In genomic region chr3:153087595-153088566, GRCh38 we compare ENCODE assay signal across 16 cellular contexts.
DNase-seq lines count a peak whose midpoint lies in the region; ATAC-seq and TF ChIP-seq lines count a peak whose summit lies in the region.
"Had no signal": no experiment of that assay in that cellular context is flagged by ENCODE, and none has a peak within 500 bp of the region (broad histone marks: within the 10 kb centered on the region; RNA-seq: fewer than 3 reads in every experiment).

No MANE protein-coding gene starts in this region.

- TF ChIP-seq POLR2A in IMR-90 (IDR thresholded peaks at IDR 0.05; ENCODE audit: low read depth, low read length) (no peak), Peyer's patch (IDR thresholded peaks at IDR 0.05) (no peak), adrenal gland (IDR thresholded peaks at IDR 0.05) (no peak)

- 88% methylated on average over 5 of the region's 7 CpGs; no CpG with 5 or more reads in 1 of the 2 experiments for WGBS in IMR-90 (ENCODE audit: extremely low coverage in 2 of 2, insufficient read length in 1 of 2), 2 experiments
- WGBS in adrenal gland, 4 donors, result 74 to 76% (median 75%) methylated on average over 7 of the region's 7 CpGs

- H3K27me3 ChIP-seq in BJ (ENCODE audit: control insufficient read depth, insufficient read depth, low read length), result no peaks in the 10 kb centered on the region
- peaks cover 2% of the 10 kb centered on the region; the same call in 1 of the 2 replicates for H3K27me3 ChIP-seq in IMR-90 (ENCODE audit: control insufficient read depth, insufficient read depth, low read length)
- no peaks in the 10 kb centered on the region for H3K27me3 ChIP-seq in Peyer's patch
- H3K27me3 ChIP-seq in adrenal gland, result no peaks in the 10 kb centered on the region
- H3K27me3 ChIP-seq: left lung, sigmoid colon had no signal

- POLR2A ChIA-PET in BJ (lab: Charles Lee), result no interaction called here
- POLR2A ChIA-PET in IMR-90 (lab: Charles Lee; ENCODE audit: unreplicated experiment), result no interaction called here

- no peak for TF ChIP-seq CTCF in BJ (IDR thresholded peaks at IDR 0.05; ENCODE audit: insufficient read depth, low read depth, low read length)
- no peak for TF ChIP-seq CTCF in IMR-90 (conservative IDR thresholded peaks at IDR 0.05; ENCODE audit: low read depth, low read length)
- no peak for TF ChIP-seq CTCF in choroid plexus epithelial cell (conservative IDR thresholded peaks at IDR 0.05; ENCODE audit: low read depth, low read length)
- no peak for TF ChIP-seq CTCF in Peyer's patch (IDR thresholded peaks at IDR 0.05)
- no peak for TF ChIP-seq CTCF in adrenal gland (IDR thresholded peaks at IDR 0.05)

- BruUV-seq in IMR-90 (replicated peaks; lab: Mats Ljungman, UMichigan), result no TSS peak

- H2BK5ac ChIP-seq in IMR-90 (ENCODE audit: low read depth, low read length, poor library complexity, severe bottlenecking), result no peak overlapping the region

- H2BK15ac ChIP-seq in IMR-90 (ENCODE audit: low read depth, low read length), result no peak overlapping the region

- no peak for TF ChIP-seq RAD21 in IMR-90 (IDR thresholded peaks at IDR 0.05; ENCODE audit: low read length)

- no peaks in the 10 kb centered on the region for H3K79me1 ChIP-seq in IMR-90 (ENCODE audit: low read depth in 1 of 2, low read length in 2 of 2)

- H3K9ac ChIP-seq in IMR-90 (ENCODE audit: low read depth, low read length), result no peak overlapping the region

- H3K9me1 ChIP-seq in IMR-90 (ENCODE audit: insufficient read depth, low read length), result no peaks in the 10 kb centered on the region

- no peak overlapping the region for H2AFZ ChIP-seq in IMR-90 (replicated peaks; ENCODE audit: low read length, poor library complexity)

- no peak overlapping the region for H4K91ac ChIP-seq in IMR-90 (ENCODE audit: insufficient read depth, low read depth, low read length)

- intact Hi-C loops in IMR-90 (cut with micrococcal nuclease), result no loop called here
- intact Hi-C loops in adrenal gland (cut with DNase I), result no loop called here

- H3K4ac ChIP-seq in IMR-90 (ENCODE audit: low read depth, low read length), result no peak overlapping the region

- H2AK5ac ChIP-seq in IMR-90 (ENCODE audit: low read depth, low read length), result no peak overlapping the region

- in situ Hi-C loops in IMR-90 (cut with MboI; ENCODE audit: low sequenced_read_pairs), result no loop called here

- H3K4me3 ChIP-seq in BJ (ENCODE audit: low read depth, low read length) (no peak overlapping the region), IMR-90 (ENCODE audit: insufficient read depth, low read depth, low read length) (no peak overlapping the region), choroid plexus epithelial cell (ENCODE audit: low read depth, low read length) (no peak overlapping the region), Peyer's patch (no peak overlapping the region), adrenal gland (no peak overlapping the region)
- H3K4me3 ChIP-seq: left lung, sigmoid colon had no signal

- no peak overlapping the region for H2AK9ac ChIP-seq in IMR-90 (replicated peaks; ENCODE audit: low read depth, low read length, poor library complexity)

- H3K14ac ChIP-seq in IMR-90 (replicated peaks; ENCODE audit: low read depth, low read length), result no peak overlapping the region

- H3K4me2 ChIP-seq in IMR-90 (ENCODE audit: low read depth, low read length), result no peak overlapping the region

- H3K18ac ChIP-seq in IMR-90 (ENCODE audit: low read depth, low read length), result no peak overlapping the region

- H2BK120ac ChIP-seq in IMR-90 (ENCODE audit: low read depth, low read length), result no peak overlapping the region

- no peak overlapping the region for H2BK20ac ChIP-seq in IMR-90 (ENCODE audit: low read depth, low read length)

- H3K9me3 ChIP-seq in IMR-90 (ENCODE audit: control insufficient read depth, insufficient read depth, low read length) (no peaks in the 10 kb centered on the region), Peyer's patch (no peaks in the 10 kb centered on the region), adrenal gland (replicated peaks in 1 of 3) (no peaks in the 10 kb centered on the region)
- H3K9me3 ChIP-seq: left lung, sigmoid colon had no signal

- CTCF ChIA-PET in BJ (lab: Yijun Ruan, JAX) (interaction anchor here (1.0 kb wide), 1 partner anchor 21 kb away, joined by 3 read pairs; no protein-coding TSS in a partner anchor), IMR-90 (lab: Yijun Ruan, JAX) (no interaction called here)

- H3K27ac ChIP-seq in IMR-90 (ENCODE audit: insufficient read depth, low read length) (no peak overlapping the region), Peyer's patch (no peak overlapping the region), adrenal gland (no peak overlapping the region)
- H3K27ac ChIP-seq: left lung, sigmoid colon had no signal

- H4K8ac ChIP-seq in IMR-90 (ENCODE audit: low read depth in 2 of 2, low read length in 2 of 2), result no peak overlapping the region

- H3K56ac ChIP-seq in IMR-90 (ENCODE audit: extremely low read depth, insufficient read depth, low read length), result no peak overlapping the region

- peak; percentile 90 for DNase-seq in BJ (ENCODE audit: low read depth)
- DNase-seq in IMR-90, result peak; percentile 89
- DNase-seq in choroid plexus epithelial cell (ENCODE audit: low read depth), result peak; percentile 81
- DNase-seq in iris pigment epithelial cell (ENCODE audit: low read depth), result peak; percentile 48
- no peak for DNase-seq in nucleus accumbens (lab: John Stamatoyannopoulos, UW)
- no peak for DNase-seq in Peyer's patch
- no peak for DNase-seq in adrenal gland
- DNase-seq in COR-L47 (lab: John Stamatoyannopoulos, UW), result no peak
- DNase-seq: activated CD4-positive, CD25-positive, alpha-beta regulatory T cell treated with anti-CD3 and anti-CD28 coated beads, Interleukin-2, amount 50 U/mL, for 72 hours; activated naive CD8-positive, alpha-beta T cell treated with anti-CD3 and anti-CD28 coated beads, Interleukin-2, amount 50 U/mL, for 24 hours; cortex of kidney; left lung; NCI-H2081 treated with DMSO at 0.1 percent for 48 hours; nephron progenitor cell; sigmoid colon; stimulated activated naive CD8-positive, alpha-beta T cell treated with anti-CD3 and anti-CD28 coated beads, Interleukin-15, Interleukin-2, amounts not matched to agents 100 U/mL and 50 U/mL, for 24 hours had no signal

- no peak overlapping the region for H4K5ac ChIP-seq in IMR-90 (ENCODE audit: low read depth, low read length)

- H3K36me3 ChIP-seq in BJ (ENCODE audit: control insufficient read depth, insufficient read depth, low read length) (no peaks in the 10 kb centered on the region), IMR-90 (ENCODE audit: control insufficient read depth, insufficient read depth, low read length) (no peaks in the 10 kb centered on the region), Peyer's patch (no peaks in the 10 kb centered on the region), adrenal gland (replicated peaks in 1 of 2) (no peaks in the 10 kb centered on the region)
- H3K36me3 ChIP-seq: left lung, sigmoid colon had no signal

- no peak for ATAC-seq in IMR-90 (ENCODE audit: low read depth)
- ATAC-seq: activated naive CD8-positive, alpha-beta T cell treated with anti-CD3 and anti-CD28 coated beads, Interleukin-2, amount 50 U/mL, for 24 hours; left lung; stimulated activated naive CD8-positive, alpha-beta T cell treated with anti-CD3 and anti-CD28 coated beads, Interleukin-15, Interleukin-2, amounts not matched to agents 100 U/mL and 50 U/mL, for 24 hours had no signal

- dilution Hi-C loops in IMR-90 (cut with HindIII; ENCODE audit: low sequenced_read_pairs, unreplicated experiment), result no loop called here

- no peaks in the 10 kb centered on the region for H3K4me1 ChIP-seq in IMR-90 (ENCODE audit: control insufficient read depth, insufficient read depth, low read length)
- H3K4me1 ChIP-seq in Peyer's patch, result no peaks in the 10 kb centered on the region
- no peaks in the 10 kb centered on the region for H3K4me1 ChIP-seq in adrenal gland (replicated peaks in 1 of 2)
- H3K4me1 ChIP-seq: left lung, sigmoid colon had no signal

- no peak overlapping the region for H3K23ac ChIP-seq in IMR-90 (ENCODE audit: low read depth, low read length)

- no peaks in the 10 kb centered on the region for H4K20me1 ChIP-seq in IMR-90 (ENCODE audit: insufficient read depth, low read length)

TF ChIP-seq in IMR-90, 13 proteins besides CTCF, POLR2A, EP300 and RAD21:
- TF ChIP-seq MAZ (IDR thresholded peaks at IDR 0.05; ENCODE audit: borderline replicate concordance, low read depth, low read length) (no peak), FOS (IDR thresholded peaks at IDR 0.05; ENCODE audit: low read depth, low read length) (no peak), NFE2L2 (IDR thresholded peaks at IDR 0.05; ENCODE audit: low read depth, low read length) (no peak), BHLHE40 (IDR thresholded peaks at IDR 0.05; ENCODE audit: low read depth, low read length) (no peak), RFX5 (IDR thresholded peaks at IDR 0.05; ENCODE audit: low read depth, low read length) (no peak), MXI1 (IDR thresholded peaks at IDR 0.05; ENCODE audit: borderline replicate concordance, low read depth, low read length) (no peak), RCOR1 (IDR thresholded peaks at IDR 0.05; ENCODE audit: insufficient replicate concordance, low read length) (no peak), MAFK (IDR thresholded peaks at IDR 0.05; ENCODE audit: low read depth, low read length) (no peak), SMC3 (IDR thresholded peaks at IDR 0.05; ENCODE audit: low read depth, low read length) (no peak), CHD1 (IDR thresholded peaks at IDR 0.05; ENCODE audit: low read depth, low read length) (no peak), CEBPB (IDR thresholded peaks at IDR 0.05; ENCODE audit: low read depth, low read length) (no peak)
- TF ChIP-seq, protein P1, sequence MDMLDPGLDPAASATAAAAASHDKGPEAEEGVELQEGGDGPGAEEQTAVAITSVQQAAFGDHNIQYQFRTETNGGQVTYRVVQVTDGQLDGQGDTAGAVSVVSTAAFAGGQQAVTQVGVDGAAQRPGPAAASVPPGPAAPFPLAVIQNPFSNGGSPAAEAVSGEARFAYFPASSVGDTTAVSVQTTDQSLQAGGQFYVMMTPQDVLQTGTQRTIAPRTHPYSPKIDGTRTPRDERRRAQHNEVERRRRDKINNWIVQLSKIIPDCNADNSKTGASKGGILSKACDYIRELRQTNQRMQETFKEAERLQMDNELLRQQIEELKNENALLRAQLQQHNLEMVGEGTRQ (IDR thresholded peaks at IDR 0.05; ENCODE audit: low read depth, low read length), result no peak
- TF ChIP-seq, protein P2, sequence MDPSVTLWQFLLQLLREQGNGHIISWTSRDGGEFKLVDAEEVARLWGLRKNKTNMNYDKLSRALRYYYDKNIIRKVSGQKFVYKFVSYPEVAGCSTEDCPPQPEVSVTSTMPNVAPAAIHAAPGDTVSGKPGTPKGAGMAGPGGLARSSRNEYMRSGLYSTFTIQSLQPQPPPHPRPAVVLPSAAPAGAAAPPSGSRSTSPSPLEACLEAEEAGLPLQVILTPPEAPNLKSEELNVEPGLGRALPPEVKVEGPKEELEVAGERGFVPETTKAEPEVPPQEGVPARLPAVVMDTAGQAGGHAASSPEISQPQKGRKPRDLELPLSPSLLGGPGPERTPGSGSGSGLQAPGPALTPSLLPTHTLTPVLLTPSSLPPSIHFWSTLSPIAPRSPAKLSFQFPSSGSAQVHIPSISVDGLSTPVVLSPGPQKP (IDR thresholded peaks at IDR 0.05; ENCODE audit: borderline replicate concordance, low read depth, low read length), result no peak

Comparison
In these comparisons a context has a peak if more than half of its experiments do, and no peak if none do; other contexts are left out.
1. DNase-seq: peak in BJ (single experiment), IMR-90 (single experiment), choroid plexus epithelial cell (single experiment) and iris pigment epithelial cell (single experiment); none in nucleus accumbens (0 of 56), Peyer's patch (0 of 3), adrenal gland (0 of 7) and COR-L47 (single experiment).